8 cellular contexts compared by ENCODE assay signal in genomic region chr6:36340671-36341454, GRCh38. TPM values are rescaled to one million over a fixed set of nuclear protein-coding genes. Genes with fewer than 3 reads are reported as not detected.
DNase-seq lines count a peak whose midpoint lies in the region; ATAC-seq and TF ChIP-seq lines count a peak whose summit lies in the region.

No MANE protein-coding gene starts in this region.

- WGBS in SK-N-SH (ENCODE audit: low lambda C conversion rate) = 43% methylated on average over 31 of the region's 35 CpGs
- no CpG with 5 or more reads among the region's 35 CpGs for WGBS in trophoblast cell (ENCODE audit: extremely low coverage, insufficient coverage, insufficient read length)

- peaks cover 14% of the 10 kb centered on the region; the same call in 1 of the 2 replicates for H3K27me3 ChIP-seq in SK-N-SH (ENCODE audit: insufficient read depth)
- no peaks in the 10 kb centered on the region for H3K27me3 ChIP-seq in trophoblast cell (ENCODE audit: insufficient read depth, low read length)
- H3K27me3 ChIP-seq in tibial artery = peaks cover 0 to under 1% of the 10 kb centered on the region in 2 donors

- H3K23ac ChIP-seq in trophoblast cell (ENCODE audit: low read length) = no peak overlapping the region

- ATAC-seq in Right ventricle myocardium superior (ENCODE audit: poor library complexity) = peak; percentile 87

- no peaks in the 10 kb centered on the region for H3K9me3 Mint-ChIP-seq in activated naive CD4-positive, alpha-beta T cell treated with anti-CD3 and anti-CD28 coated beads, Interleukin-2, amount 50 U/mL, for 24 hours

- H2BK5ac ChIP-seq in trophoblast cell (ENCODE audit: low read depth, low read length, poor library complexity) = no peak overlapping the region

- H3K27me3 Mint-ChIP-seq in activated naive CD4-positive, alpha-beta T cell treated with anti-CD3 and anti-CD28 coated beads, Interleukin-2, amount 50 U/mL, for 24 hours = peaks cover 5% of the 10 kb centered on the region

- no peak overlapping the region for H4K8ac ChIP-seq in trophoblast cell (ENCODE audit: low read depth, low read length)

- H2AFZ ChIP-seq in SK-N-SH (ENCODE audit: low read depth) (peak overlapping the region; percentile 84), trophoblast cell (ENCODE audit: insufficient read depth, low read length, poor library complexity) (no peak overlapping the region)

- H2BK120ac ChIP-seq in trophoblast cell (ENCODE audit: insufficient read depth, low read length, poor library complexity) = no peak overlapping the region

- H3K18ac ChIP-seq in trophoblast cell (ENCODE audit: low read length) = no peak overlapping the region

- H3K4me3 ChIP-seq in SK-N-SH (ENCODE audit: low read depth in 2 of 2, low read length in 1 of 2) = peak overlapping the region in 1 of 2 experiments; percentile 48; a peak in 1 of 4 replicates
- no peak overlapping the region for H3K4me3 ChIP-seq in trophoblast cell (ENCODE audit: low read depth, low read length)
- peak overlapping the region; percentile 28 to 32 for H3K4me3 ChIP-seq in tibial artery

- peaks cover 12% of the 10 kb centered on the region for H3K4me1 Mint-ChIP-seq in activated naive CD4-positive, alpha-beta T cell treated with anti-CD3 and anti-CD28 coated beads, Interleukin-2, amount 50 U/mL, for 24 hours

- H3K4me2 ChIP-seq in SK-N-SH (peak overlapping the region; percentile 24; the same call in 1 of the 2 replicates), trophoblast cell (ENCODE audit: low read length) (peak overlapping the region; percentile 44)

- H3K14ac ChIP-seq in trophoblast cell (ENCODE audit: low read length) = no peak overlapping the region

- H3K9me3 ChIP-seq in SK-N-SH = no peaks in the 10 kb centered on the region
- H3K9me3 ChIP-seq in trophoblast cell (ENCODE audit: insufficient read depth, low read depth, low read length) = no peaks in the 10 kb centered on the region
- H3K9me3 ChIP-seq in tibial artery = no peaks in the 10 kb centered on the region

- no peak overlapping the region for H3K4ac ChIP-seq in trophoblast cell (ENCODE audit: low read depth, low read length)

- H3F3A ChIP-seq in SK-N-SH (replicated peaks; ENCODE audit: insufficient read depth) = no peaks in the 10 kb centered on the region

- no peak overlapping the region for H2BK12ac ChIP-seq in trophoblast cell (ENCODE audit: low read length)

- TF ChIP-seq CTCF in SK-N-SH (IDR thresholded peaks at IDR 0.05) = peak; percentile 98
- TF ChIP-seq CTCF in tibial artery (IDR thresholded peaks at IDR 0.05) = peak; percentile 89 to 95

- H3K27ac ChIP-seq in SK-N-SH (ENCODE audit: low read depth in 2 of 2, low read length in 1 of 2) (no peak overlapping the region), trophoblast cell (ENCODE audit: low read depth, low read length) (no peak overlapping the region), tibial artery (peak overlapping the region; percentile 34 to 52)

- no peak overlapping the region for H2AK5ac ChIP-seq in trophoblast cell (ENCODE audit: low read length)

- CTCF ChIA-PET in SK-N-SH (lab: Yijun Ruan, JAX) = interaction anchor here (0.6 to 3.7 kb wide), 39 partner anchors 8 to 654 kb away, joined by 3 to 49 read pairs (median 5); no protein-coding TSS in a partner anchor

- H4K20me1 ChIP-seq in SK-N-SH (ENCODE audit: insufficient read depth) = no peaks in the 10 kb centered on the region

- H3K4me3 Mint-ChIP-seq in activated naive CD4-positive, alpha-beta T cell treated with anti-CD3 and anti-CD28 coated beads, Interleukin-2, amount 50 U/mL, for 24 hours = peak overlapping the region; percentile 69

- H3K27ac Mint-ChIP-seq in activated naive CD4-positive, alpha-beta T cell treated with anti-CD3 and anti-CD28 coated beads, Interleukin-2, amount 50 U/mL, for 24 hours = no peak overlapping the region

- POLR2A ChIA-PET in SK-N-SH (lab: Yijun Ruan, JAX) = interaction anchor here (0.5 to 1.1 kb wide), 2 partner anchors 105 to 148 kb away, joined by 3 read pairs; no protein-coding TSS in a partner anchor

- peak; percentile 33 for DNase-seq in COLO668 (lab: John Stamatoyannopoulos, UW; ENCODE audit: unreplicated experiment)
- peak; percentile 70 for DNase-seq in HK-2 (ENCODE audit: unreplicated experiment)
- DNase-seq in SK-N-SH = peak; percentile 82
- DNase-seq in Right ventricle myocardium superior = peak; percentile 90
- DNase-seq in trophoblast cell = peak; percentile 64 to 92
- DNase-seq in tibial artery = peak; percentile 74 to 85
- DNase-seq in NCI-H1048 (lab: John Stamatoyannopoulos, UW) = no peak

- no peaks in the 10 kb centered on the region for H3K36me3 Mint-ChIP-seq in activated naive CD4-positive, alpha-beta T cell treated with anti-CD3 and anti-CD28 coated beads, Interleukin-2, amount 50 U/mL, for 24 hours

- H3K9ac ChIP-seq in SK-N-SH = no peak overlapping the region
- H3K9ac ChIP-seq in trophoblast cell (ENCODE audit: low read length) = no peak overlapping the region

- no peak overlapping the region for H4K91ac ChIP-seq in trophoblast cell (ENCODE audit: low read depth, low read length)

- H3K36me3 ChIP-seq in SK-N-SH (replicated peaks in 1 of 2; ENCODE audit: control insufficient read depth in 1 of 2, insufficient read depth in 2 of 2, low read length in 1 of 2) (no peaks in the 10 kb centered on the region), trophoblast cell (ENCODE audit: control insufficient read depth in 1 of 2, insufficient read depth in 2 of 2, low read length in 2 of 2) (no peaks in the 10 kb centered on the region), tibial artery (no peaks in the 10 kb centered on the region)

- H3K79me1 ChIP-seq in trophoblast cell (ENCODE audit: low read length) = no peaks in the 10 kb centered on the region

- peak; percentile 68 for TF ChIP-seq RAD21 in SK-N-SH (IDR thresholded peaks at IDR 0.05; ENCODE audit: low read length)

- H3K4me1 ChIP-seq in SK-N-SH (ENCODE audit: control insufficient read depth in 1 of 2, insufficient read depth in 2 of 2, low read depth in 1 of 2, low read length in 1 of 2) = no peaks in the 10 kb centered on the region; a peak in 1 of 4 replicates
- peaks cover 5 to 6% of the 10 kb centered on the region in 2 experiments for H3K4me1 ChIP-seq in trophoblast cell (ENCODE audit: control insufficient read depth in 1 of 2, insufficient read depth in 2 of 2, low read length in 2 of 2)
- peaks cover 0 to 23% (median 5%) of the 10 kb centered on the region in 4 donors for H3K4me1 ChIP-seq in tibial artery

- H4K12ac ChIP-seq in trophoblast cell (ENCODE audit: low read depth, low read length) = no peak overlapping the region

- no peaks in the 10 kb centered on the region for H3K9me2 ChIP-seq in SK-N-SH

- intact Hi-C loops in Right ventricle myocardium superior (cut with DNase I) = no loop called here
- intact Hi-C loops in tibial artery (cut with DNase I; ENCODE audit: low total_unique reads) = loop anchor here (2.0 kb wide), 1 partner anchor 20 kb away; no protein-coding TSS in a partner anchor

- TF ChIP-seq EP300 in SK-N-SH (IDR thresholded peaks at IDR 0.05; ENCODE audit: borderline replicate concordance in 1 of 2, low read depth in 1 of 2, low read length in 1 of 2) = no peak

- H3K79me2 ChIP-seq in SK-N-SH (ENCODE audit: insufficient read depth) (no peaks in the 10 kb centered on the region), trophoblast cell (ENCODE audit: control insufficient read depth, insufficient read depth, low read length, poor library complexity) (no peaks in the 10 kb centered on the region)

TF ChIP-seq in SK-N-SH, 30 proteins besides CTCF, POLR2A, EP300 and RAD21:
- TF ChIP-seq SMC3 (IDR thresholded peaks at IDR 0.05; ENCODE audit: low read depth, low read length) (peak; percentile 76), RCOR1 (IDR thresholded peaks at IDR 0.05; ENCODE audit: low read length) (0 out of 2 replicates have a peak, but pooled peaks have one; percentile 33), MXI1 (IDR thresholded peaks at IDR 0.05; ENCODE audit: low read depth, low read length) (peak; percentile 31; the same call in 1 of the 2 replicates), YY1 (IDR thresholded peaks at IDR 0.05; ENCODE audit: low read depth) (peak; percentile 78; the same call in 1 of the 2 replicates), EZH2phosphoT487 (IDR thresholded peaks at IDR 0.05; ENCODE audit: borderline replicate concordance, low read depth) (no peak), SIN3A (IDR thresholded peaks at IDR 0.05; ENCODE audit: borderline replicate concordance, low read depth, low read length) (no peak), MAX (IDR thresholded peaks at IDR 0.05; ENCODE audit: low read depth) (peak; percentile 58; the same call in 1 of the 2 replicates), PBX3 (IDR thresholded peaks at IDR 0.05) (no peak)

RNA-seq across cellular contexts. Expression of gene BNIP5, which starts 4.2 kb away (rescaled TPM):
- not detected in 2 replicates for polyA plus RNA-seq in SK-N-SH (2012; rRNA removed)
- polyA plus RNA-seq in SK-N-SH (2012; cell fraction: cytosol; rRNA removed) = not detected in 2 replicates
- not detected in 2 replicates for polyA plus RNA-seq in SK-N-SH (2012; cell fraction: nucleus; rRNA removed)
- total RNA-seq in Right ventricle myocardium superior = not detected
- not detected in 2 replicates for polyA plus RNA-seq in trophoblast cell (2013)

RNA-seq across cellular contexts. Expression of gene ETV7, which starts 46.6 kb away (rescaled TPM):
- 0.31 and 0.39 TPM in 2 replicates for polyA plus RNA-seq in SK-N-SH (2012; rRNA removed)
- 0.12 and 0.29 TPM in 2 replicates for polyA plus RNA-seq in SK-N-SH (2012; cell fraction: cytosol; rRNA removed)
- polyA plus RNA-seq in SK-N-SH (2012; cell fraction: nucleus; rRNA removed) = 0.42 and 0.58 TPM in 2 replicates
- not detected for total RNA-seq in Right ventricle myocardium superior
- 0.15 and 0.21 TPM in 2 replicates for polyA plus RNA-seq in trophoblast cell (2013)

Comparison
In these comparisons a context has a peak if more than half of its experiments do, and no peak if none do; other contexts are left out.
1. H3K27ac ChIP-seq: peak in tibial artery (2 of 2); none in SK-N-SH (0 of 2) and trophoblast cell (single experiment).